10 cellular contexts compared by ENCODE assay signal in genomic region chr18:12606592-12607315, GRCh38. TPM values are rescaled to one million over a fixed set of nuclear protein-coding genes. Genes with fewer than 3 reads are reported as not detected.
DNase-seq lines count a peak whose midpoint lies in the region; ATAC-seq, FAIRE-seq and TF ChIP-seq lines count a peak whose summit lies in the region.
"Had no signal": no experiment of that assay in that cellular context is flagged by ENCODE, and none has a peak within 500 bp of the region (broad histone marks: within the 10 kb centered on the region; RNA-seq: fewer than 3 reads in every experiment).

No MANE protein-coding gene starts in this region.

- peak overlapping the region in 7 of 10 donors; percentile 32 to 84 (median 52) for H3K27ac ChIP-seq in heart right ventricle
- peak overlapping the region; percentile 75 for H3K27ac ChIP-seq in astrocyte (ENCODE audit: low read depth, low read length)
- H3K27ac ChIP-seq in vagina, result peak overlapping the region; percentile 37
- no peak overlapping the region for H3K27ac ChIP-seq in CD4-positive, alpha-beta T cell (ENCODE audit: low read depth, low read length)

- H4K20me1 ChIP-seq in astrocyte (ENCODE audit: insufficient read depth, low read length), result peaks cover 33% of the 10 kb centered on the region

- CTCF ChIA-PET in CD4-positive, alpha-beta T cell (lab: Charles Lee), result no interaction called here

- ATAC-seq in heart right ventricle (peak in 6 of 8 donors; percentile 36 to 55 (median 43)), left lobe of liver (peak; percentile 16)
- no peak for ATAC-seq in CD4-positive, alpha-beta T cell (ENCODE audit: poor library complexity)
- ATAC-seq: activated CD8-positive, alpha-beta memory T cell treated with anti-CD3 and anti-CD28 coated beads, Interleukin-2, amount 10 ng/mL, durations not matched to agents 7 days and 5 days had no signal

- H3K9ac ChIP-seq in astrocyte (ENCODE audit: low read length), result peak overlapping the region; percentile 60

- H3K36me3 ChIP-seq in heart right ventricle, result no peaks in the 10 kb centered on the region
- H3K36me3 ChIP-seq in astrocyte (ENCODE audit: insufficient read depth, low read length), result no peaks in the 10 kb centered on the region
- H3K36me3 ChIP-seq in vagina, result no peaks in the 10 kb centered on the region

- WGBS in heart right ventricle, 2 donors, result 77 to 78% methylated on average over 10 of the region's 10 CpGs

- peaks cover 60% of the 10 kb centered on the region for H3K79me2 ChIP-seq in astrocyte (ENCODE audit: insufficient read depth, low read length)

- no peak overlapping the region for H3K4me3 ChIP-seq in heart right ventricle
- no peak overlapping the region for H3K4me3 ChIP-seq in astrocyte (ENCODE audit: insufficient read depth, low read depth, low read length)
- no peak overlapping the region for H3K4me3 ChIP-seq in vagina

- DNase-seq in heart right ventricle, result no peak
- no peak for DNase-seq in cardiac septum (ENCODE audit: low spot score)
- peak; percentile 72 for DNase-seq in astrocyte (ENCODE audit: low read depth)
- no peak for DNase-seq in left lobe of liver (ENCODE audit: low spot score)
- DNase-seq in vagina (ENCODE audit: extremely low spot score in 2 of 2), result no peak
- no peak for DNase-seq in CD4-positive, alpha-beta T cell
- DNase-seq in COLO829 (ENCODE audit: low spot score), result no peak
- DNase-seq in H54 (ENCODE audit: insufficient read length, low spot score), result no peak
- DNase-seq: activated CD8-positive, alpha-beta memory T cell treated with anti-CD3 and anti-CD28 coated beads, Interleukin-2, amount 10 ng/mL, durations not matched to agents 7 days and 5 days; DND-41 had no signal

- intact Hi-C loops in heart right ventricle (cut with DNase I), result no loop called here
- intact Hi-C loops in cardiac septum (cut with DNase I), result no loop called here
- intact Hi-C loops in vagina (cut with DNase I), result no loop called here
- intact Hi-C loops in CD4-positive, alpha-beta T cell (cut with DNase I, micrococcal nuclease), result no loop called here

- no peak overlapping the region for H2AFZ ChIP-seq in astrocyte (ENCODE audit: low read depth, low read length)

- H3K27me3 Mint-ChIP-seq in astrocyte (ENCODE audit: low read depth, unreplicated experiment), result no peaks in the 10 kb centered on the region
- no peaks in the 10 kb centered on the region for H3K27me3 Mint-ChIP-seq in CD4-positive, alpha-beta T cell

- no peak for TF ChIP-seq POLR2A in vagina (IDR thresholded peaks at IDR 0.05)
- TF ChIP-seq POLR2A in H54 (IDR thresholded peaks at IDR 0.05; ENCODE audit: low read depth, low read length), result no peak

- H3K4me1 Mint-ChIP-seq in astrocyte (ENCODE audit: low read depth, unreplicated experiment), result peaks cover 37% of the 10 kb centered on the region
- peaks cover 3% of the 10 kb centered on the region for H3K4me1 Mint-ChIP-seq in CD4-positive, alpha-beta T cell (ENCODE audit: low read depth)

- H3K4me3 Mint-ChIP-seq in astrocyte (ENCODE audit: unreplicated experiment), result no peak overlapping the region
- no peak overlapping the region for H3K4me3 Mint-ChIP-seq in CD4-positive, alpha-beta T cell
- H3K4me3 Mint-ChIP-seq: activated CD8-positive, alpha-beta memory T cell treated with anti-CD3 and anti-CD28 coated beads, Interleukin-2, amount 10 ng/mL, durations not matched to agents 7 days and 5 days had no signal

- no peak for FAIRE-seq in astrocyte (lab: Jason Lieb, UNC)
- FAIRE-seq in H54 (lab: Jason Lieb, UNC), result no peak

- TF ChIP-seq CTCF in heart right ventricle (IDR thresholded peaks at IDR 0.05), result no peak
- TF ChIP-seq CTCF in astrocyte (IDR thresholded peaks at IDR 0.05; ENCODE audit: insufficient read depth, low read depth, low read length), result no peak
- no peak for TF ChIP-seq CTCF in vagina (IDR thresholded peaks at IDR 0.05)
- TF ChIP-seq CTCF in CD4-positive, alpha-beta T cell (IDR thresholded peaks at IDR 0.05), result no peak

- H3K9me3 ChIP-seq in heart right ventricle, result no peaks in the 10 kb centered on the region
- H3K9me3 ChIP-seq in astrocyte (ENCODE audit: insufficient read depth, low read depth, low read length), result no peaks in the 10 kb centered on the region
- no peaks in the 10 kb centered on the region for H3K9me3 ChIP-seq in vagina
- no peaks in the 10 kb centered on the region for H3K9me3 ChIP-seq in CD4-positive, alpha-beta T cell (ENCODE audit: control insufficient read depth, low read length)

- H3K9me3 Mint-ChIP-seq in astrocyte (ENCODE audit: unreplicated experiment), result no peaks in the 10 kb centered on the region
- no peaks in the 10 kb centered on the region for H3K9me3 Mint-ChIP-seq in CD4-positive, alpha-beta T cell

- peak overlapping the region; percentile 74 for H3K4me2 ChIP-seq in astrocyte (ENCODE audit: low read length)

- H3K4me1 ChIP-seq in heart right ventricle (peaks cover 0 to 33% (median 6%) of the 10 kb centered on the region in 9 donors), astrocyte (ENCODE audit: insufficient read depth, low read length) (peaks cover 20% of the 10 kb centered on the region), vagina (peaks cover 26% of the 10 kb centered on the region)

- no peaks in the 10 kb centered on the region for H3K27me3 ChIP-seq in heart right ventricle
- H3K27me3 ChIP-seq in astrocyte (ENCODE audit: insufficient read depth, low read length), result no peaks in the 10 kb centered on the region
- no peaks in the 10 kb centered on the region for H3K27me3 ChIP-seq in vagina
- H3K27me3 ChIP-seq in CD4-positive, alpha-beta T cell (ENCODE audit: control insufficient read depth, insufficient read depth, low read length), result no peaks in the 10 kb centered on the region

- peaks cover 4% of the 10 kb centered on the region for H3K36me3 Mint-ChIP-seq in astrocyte (ENCODE audit: low read depth, unreplicated experiment)
- no peaks in the 10 kb centered on the region for H3K36me3 Mint-ChIP-seq in CD4-positive, alpha-beta T cell (ENCODE audit: low read depth)
- H3K36me3 Mint-ChIP-seq: activated CD8-positive, alpha-beta memory T cell treated with anti-CD3 and anti-CD28 coated beads, Interleukin-2, amount 10 ng/mL, durations not matched to agents 7 days and 5 days had no signal

- POLR2A ChIA-PET in CD4-positive, alpha-beta T cell (lab: Charles Lee), result no interaction called here

- H3K27ac Mint-ChIP-seq in astrocyte (ENCODE audit: unreplicated experiment), result peak overlapping the region; percentile 99
- H3K27ac Mint-ChIP-seq in CD4-positive, alpha-beta T cell, result no peak overlapping the region

RNA-seq across cellular contexts. Expression of gene SPIRE1, which starts 51.2 kb away (rescaled TPM):
- total RNA-seq in heart right ventricle (10 to 100 TPM; 35.5 to 65.3 (median 48.9) TPM), cardiac septum (87.1 TPM), astrocyte (38.9 and 42.0 TPM in 2 replicates), left lobe of liver (21.6 TPM), vagina (15.7 TPM)
- 10 to 100 TPM in 1 of 2 donors, 1 to 10 TPM in 1; 8.4 to 10.8 TPM for polyA plus RNA-seq in heart right ventricle
- 1 to 10 TPM in 1 of 2 experiments, under 1 TPM in 1; 0.99 to 1.4 TPM for total RNA-seq in CD4-positive, alpha-beta T cell
